In genomic region chr19:44765949-44766335, GRCh38 we compare ENCODE assay signal across 29 cellular contexts. TPM values are rescaled to one million over a fixed set of nuclear protein-coding genes. Genes with fewer than 3 reads are reported as not detected.
"Had no signal": no experiment of that assay in that cellular context is flagged by ENCODE, and none has a peak within 500 bp of the region (broad histone marks: within the 10 kb centered on the region; RNA-seq: fewer than 3 reads in every experiment).

No MANE protein-coding gene starts in this region.

- H2AFZ ChIP-seq: parathyroid adenoma had no signal

- H3K4me1 ChIP-seq: parathyroid adenoma, psoas muscle, vagina had no signal

- H3K27me3 Mint-ChIP-seq: activated naive CD8-positive, alpha-beta T cell; naive thymus-derived CD8-positive, alpha-beta T cell had no signal

- H3K27ac Mint-ChIP-seq: activated naive CD8-positive, alpha-beta T cell; activated T-cell treated with anti-CD3 and anti-CD28 coated beads, Interleukin-2, amount 50 U/mL, for 72 hours; mesothelial cell of epicardium; T-helper 2 cell treated with Interferon-gamma antibody and Interleukin-4, amounts not matched to agents 5 μg/mL and 100 μg/mL, for 36 hours had no signal

- ATAC-seq: activated T-cell treated with anti-CD3 and anti-CD28 coated beads, Interleukin-2, amount 50 U/mL, for 72 hours; naive thymus-derived CD8-positive, alpha-beta T cell; psoas muscle; stimulated activated naive CD8-positive, alpha-beta T cell treated with anti-CD3 and anti-CD28 coated beads, Interleukin-15, Interleukin-2, amounts not matched to agents 100 U/mL and 50 U/mL, for 24 hours had no signal

- DNase-seq: activated CD4-positive, alpha-beta T cell treated with anti-CD3 and anti-CD28 coated beads for 4 hours; activated CD4-positive, alpha-beta T cell treated with anti-CD3 and anti-CD28 coated beads, Interleukin-2, amount 50 U/mL, for 4 hours; activated CD4-positive, CD25-positive, alpha-beta regulatory T cell; activated naive CD4-positive, alpha-beta T cell; activated T-cell treated with anti-CD3 and anti-CD28 coated beads for 4 hours; activated T-cell treated with anti-CD3 and anti-CD28 coated beads, Interleukin-2, amount 50 U/mL, for 72 hours; cerebellar nuclear complex; cortex of kidney; foreskin fibroblast; head of caudate nucleus; hypothalamus; naive thymus-derived CD8-positive, alpha-beta T cell; occipital lobe; psoas muscle; stimulated activated CD4-positive, alpha-beta T cell treated with anti-CD3 and anti-CD28 coated beads, Interleukin-4, amount 100 ng/mL, for 1 hour; stimulated activated naive CD8-positive, alpha-beta T cell treated with anti-CD3 and anti-CD28 coated beads, Interleukin-15, Interleukin-2, amounts not matched to agents 100 U/mL and 50 U/mL, for 24 hours; T-helper 1 cell had no signal

- H3K4me3 ChIP-seq: adrenal gland, ascending aorta, cardiac muscle cell, psoas muscle, thoracic aorta, vagina had no signal

- H3K36me3 ChIP-seq: adrenal gland, ascending aorta, cardiac muscle cell, thoracic aorta had no signal

- H3K79me2 ChIP-seq: parathyroid adenoma had no signal

- H3K27me3 ChIP-seq: adrenal gland, ascending aorta, cardiac muscle cell, vagina had no signal

- H3K9me3 Mint-ChIP-seq: naive thymus-derived CD8-positive, alpha-beta T cell; T-helper 2 cell treated with Interferon-gamma antibody and Interleukin-4, amounts not matched to agents 5 μg/mL and 100 μg/mL, for 36 hours; type B pancreatic cell had no signal

- H3K9ac ChIP-seq: parathyroid adenoma had no signal

- H3K9me3 ChIP-seq: adrenal gland, ascending aorta, psoas muscle, thoracic aorta, vagina had no signal

- H3K36me3 Mint-ChIP-seq: activated naive CD8-positive, alpha-beta T cell; brain; mesothelial cell of epicardium; naive thymus-derived CD8-positive, alpha-beta T cell; type B pancreatic cell had no signal

- H3K4me3 Mint-ChIP-seq: activated naive CD8-positive, alpha-beta T cell; activated T-cell treated with anti-CD3 and anti-CD28 coated beads, Interleukin-2, amount 50 U/mL, for 72 hours; brain; mesothelial cell of epicardium; naive thymus-derived CD8-positive, alpha-beta T cell; neural crest cell; T-helper 2 cell treated with Interferon-gamma antibody and Interleukin-4, amounts not matched to agents 5 μg/mL and 100 μg/mL, for 36 hours; type B pancreatic cell had no signal

- H3K27ac ChIP-seq: ascending aorta, cardiac muscle cell, parathyroid adenoma, psoas muscle, thoracic aorta, vagina had no signal

RNA-seq across cellular contexts. Expression of gene CBLC, which starts 11.7 kb away (rescaled TPM):
- total RNA-seq: activated T-cell treated with anti-CD3 and anti-CD28 coated beads, Interleukin-2, amount 50 U/mL, for 72 hours; ascending aorta; cardiac muscle cell; naive thymus-derived CD8-positive, alpha-beta T cell; neural crest cell; occipital lobe had no signal

RNA-seq across cellular contexts. Expression of gene BCL3, which starts 17.4 kb away (rescaled TPM):
- total RNA-seq: occipital lobe had no signal

RNA-seq across cellular contexts. Expression of gene BCAM, which starts 43.0 kb away (rescaled TPM):
- total RNA-seq: naive thymus-derived CD8-positive, alpha-beta T cell had no signal
- polyA plus RNA-seq: naive thymus-derived CD8-positive, alpha-beta T cell had no signal
